ENCODE assay signal across 11 cellular contexts in genomic region chr20:41507851-41508250, GRCh38.
DNase-seq lines count a peak whose midpoint lies in the region; ATAC-seq and TF ChIP-seq lines count a peak whose summit lies in the region.
"Had no signal": no experiment of that assay in that cellular context is flagged by ENCODE, and none has a peak within 500 bp of the region (broad histone marks: within the 10 kb centered on the region; RNA-seq: fewer than 3 reads in every experiment).

No MANE protein-coding gene starts in this region.

- H3K36me3 Mint-ChIP-seq in central memory CD8-positive, alpha-beta T cell (ENCODE audit: insufficient read depth): peaks cover 24% of the 10 kb centered on the region
- H3K36me3 Mint-ChIP-seq in mesothelial cell of epicardium: peaks cover 36% of the 10 kb centered on the region

- no peak overlapping the region for H3K4me3 Mint-ChIP-seq in central memory CD8-positive, alpha-beta T cell
- no peak overlapping the region for H3K4me3 Mint-ChIP-seq in mesothelial cell of epicardium
- H3K4me3 Mint-ChIP-seq: CD8-positive, alpha-beta memory T cell had no signal

- H3K4me3 ChIP-seq in stomach smooth muscle (ENCODE audit: low read length in 2 of 2): peak overlapping the region in 1 of 2 donors; percentile 30

- H3K4me1 Mint-ChIP-seq in central memory CD8-positive, alpha-beta T cell: peaks cover 36% of the 10 kb centered on the region
- peaks cover 21% of the 10 kb centered on the region for H3K4me1 Mint-ChIP-seq in mesothelial cell of epicardium

- no peaks in the 10 kb centered on the region for H3K9me3 Mint-ChIP-seq in central memory CD8-positive, alpha-beta T cell
- peaks cover 15% of the 10 kb centered on the region for H3K9me3 Mint-ChIP-seq in mesothelial cell of epicardium

- H3K9ac ChIP-seq in stomach smooth muscle (ENCODE audit: low read length in 2 of 2): no peak overlapping the region

- ATAC-seq in HG02610 (IDR thresholded peaks at IDR 0.05; ENCODE audit: unreplicated experiment): peak; percentile 13
- no peak for ATAC-seq in central memory CD8-positive, alpha-beta T cell (replicated peaks; ENCODE audit: extremely low read depth, poor library complexity, severe bottlenecking)
- ATAC-seq: PC-3 had no signal

- H3K9me3 ChIP-seq in stomach smooth muscle (ENCODE audit: control insufficient read depth in 2 of 2, low read length in 2 of 2): peaks cover 0 to 5% of the 10 kb centered on the region in 2 donors

- H3K27ac ChIP-seq in stomach smooth muscle (ENCODE audit: low read length): peak overlapping the region; percentile 46

- H3K4me1 ChIP-seq in stomach smooth muscle (ENCODE audit: control insufficient read depth, insufficient read depth, low read length): peaks cover 30% of the 10 kb centered on the region

- H3K27ac Mint-ChIP-seq in central memory CD8-positive, alpha-beta T cell (ENCODE audit: low read depth): peak overlapping the region; percentile 10
- H3K27ac Mint-ChIP-seq in mesothelial cell of epicardium: peak overlapping the region; percentile 4

- TF ChIP-seq CTCF in mesothelial cell of epicardium (IDR thresholded peaks at IDR 0.05; ENCODE audit: unreplicated experiment): no peak

- no peaks in the 10 kb centered on the region for H3K27me3 ChIP-seq in stomach smooth muscle (ENCODE audit: control insufficient read depth in 1 of 2, insufficient read depth in 2 of 2, low read length in 2 of 2)

- no peaks in the 10 kb centered on the region for H3K27me3 Mint-ChIP-seq in central memory CD8-positive, alpha-beta T cell
- H3K27me3 Mint-ChIP-seq in mesothelial cell of epicardium (ENCODE audit: low read depth): no peaks in the 10 kb centered on the region
- H3K27me3 Mint-ChIP-seq: CD8-positive, alpha-beta memory T cell had no signal

- peaks cover 4 to 6% of the 10 kb centered on the region in 2 donors for H3K36me3 ChIP-seq in stomach smooth muscle (ENCODE audit: control insufficient read depth in 2 of 2, insufficient read depth in 2 of 2, low read length in 2 of 2)

- DNase-seq in central memory CD8-positive, alpha-beta T cell (ENCODE audit: low spot score in 2 of 2): no peak
- DNase-seq in mesothelial cell of epicardium (ENCODE audit: low spot score in 2 of 2, unreplicated experiment in 2 of 2) (no peak), NCI-H2196 treated with DMSO at 0.1 percent for 48 hours (lab: John Stamatoyannopoulos, UW; ENCODE audit: unreplicated experiment) (no peak), SIG-M5 (lab: John Stamatoyannopoulos, UW) (no peak)
- DNase-seq in stimulated activated CD4-positive, alpha-beta T cell treated with anti-CD3 and anti-CD28 coated beads, Interleukin-12 subunit alpha, Interleukin-12 subunit beta, amount 100 ng/mL, for 4 hours: no peak
- DNase-seq: CD8-positive, alpha-beta memory T cell; NCI-H146; NCI-H748 treated with DMSO at 0.1 percent for 48 hours; PC-3 had no signal
